Comparison of ENCODE assay signal across 17 cellular contexts in genomic region chr13:24493356-24493755, GRCh38. TPM values are rescaled to one million over a fixed set of nuclear protein-coding genes. Genes with fewer than 3 reads are reported as not detected.
DNase-seq lines count a peak whose midpoint lies in the region; ATAC-seq and TF ChIP-seq lines count a peak whose summit lies in the region.
"Had no signal": no experiment of that assay in that cellular context is flagged by ENCODE, and none has a peak within 500 bp of the region (broad histone marks: within the 10 kb centered on the region; RNA-seq: fewer than 3 reads in every experiment).

No MANE protein-coding gene starts in this region.

- no peak overlapping the region for H2AFZ ChIP-seq in mesenchymal stem cell (ENCODE audit: low read depth, low read length)

- no peak for TF ChIP-seq POLR2A in body of pancreas (IDR thresholded peaks at IDR 0.05)

- H3K23ac ChIP-seq in mesenchymal stem cell (ENCODE audit: low read length in 2 of 2): no peak overlapping the region

- H3K27me3 ChIP-seq in mesenchymal stem cell (ENCODE audit: control insufficient read depth in 1 of 2, insufficient read depth in 1 of 2, low read length in 2 of 2) (no peaks in the 10 kb centered on the region), body of pancreas (no peaks in the 10 kb centered on the region)
- H3K27me3 ChIP-seq: BLaER1 had no signal

- 73% methylated on average over 6 of the region's 6 CpGs for WGBS in mesenchymal stem cell
- 92% methylated on average over 6 of the region's 6 CpGs for WGBS in body of pancreas, 2 donors

- H2AK5ac ChIP-seq in mesenchymal stem cell (ENCODE audit: low read length, severe bottlenecking): no peak overlapping the region

- no peak overlapping the region for H3K4me2 ChIP-seq in mesenchymal stem cell (ENCODE audit: low read length, poor library complexity, severe bottlenecking)
- H3K4me2 ChIP-seq: A549, BLaER1 had no signal

- H2BK120ac ChIP-seq in mesenchymal stem cell (ENCODE audit: low read depth, low read length): no peak overlapping the region

- H3K9ac ChIP-seq in mesenchymal stem cell (ENCODE audit: low read length): no peak overlapping the region
- H3K9ac ChIP-seq: BLaER1 had no signal

- H3K9me3 ChIP-seq in mesenchymal stem cell (ENCODE audit: control insufficient read depth, low read length) (no peaks in the 10 kb centered on the region), body of pancreas (no peaks in the 10 kb centered on the region)
- H3K9me3 ChIP-seq: A549, BLaER1, Caco-2, HAP-1 had no signal

- H4K91ac ChIP-seq in mesenchymal stem cell (ENCODE audit: low read length): no peak overlapping the region

- H2BK5ac ChIP-seq in mesenchymal stem cell (ENCODE audit: low read depth, low read length, poor library complexity, severe bottlenecking): no peak overlapping the region

- peak overlapping the region; percentile 42 for H3K27ac ChIP-seq in mesenchymal stem cell (ENCODE audit: low read length, poor library complexity, severe bottlenecking)
- no peak overlapping the region for H3K27ac ChIP-seq in body of pancreas
- H3K27ac ChIP-seq: A549, BLaER1 had no signal

- DNase-seq in AG10803 (ENCODE audit: low read depth) (peak; percentile 25), amniotic epithelial cell (ENCODE audit: low read depth) (peak; percentile 24), fibroblast of mammary gland (ENCODE audit: low read depth) (peak; percentile 18), mesenchymal stem cell (no peak), Right ventricle myocardium inferior (ENCODE audit: missing footprints) (no peak), midbrain (lab: John Stamatoyannopoulos, UW) (no peak), SKM-1 (lab: John Stamatoyannopoulos, UW; ENCODE audit: unreplicated experiment) (no peak), body of pancreas (no peak)
- DNase-seq: AML-193; Caco-2; CD8-positive, alpha-beta memory T cell; DMS53; GF-D8; HFFc6 had no signal

- H2BK15ac ChIP-seq in mesenchymal stem cell (ENCODE audit: low read depth, poor library complexity, severe bottlenecking): no peak overlapping the region

- H3K4me1 ChIP-seq in mesenchymal stem cell (ENCODE audit: control insufficient read depth, insufficient read depth, low read depth, low read length) (peaks cover 4% of the 10 kb centered on the region), body of pancreas (no peaks in the 10 kb centered on the region)
- H3K4me1 ChIP-seq: A549, BLaER1, Caco-2, HAP-1 had no signal

- no peak for ATAC-seq in Right ventricle myocardium inferior
- ATAC-seq in body of pancreas: no peak
- ATAC-seq: A549 had no signal

- no peak overlapping the region for H3K14ac ChIP-seq in mesenchymal stem cell (ENCODE audit: low read length in 2 of 2)

- no peak overlapping the region for H3K4me3 ChIP-seq in AG10803 (ENCODE audit: low read length)
- no peak overlapping the region for H3K4me3 ChIP-seq in fibroblast of mammary gland (ENCODE audit: control insufficient read depth, low read depth, low read length)
- H3K4me3 ChIP-seq in mesenchymal stem cell (ENCODE audit: insufficient read depth in 1 of 2, low read depth in 1 of 2, low read length in 2 of 2): no peak overlapping the region
- H3K4me3 ChIP-seq in body of pancreas: no peak overlapping the region
- H3K4me3 ChIP-seq: A549, BLaER1, HAP-1 had no signal

- no peak for TF ChIP-seq CTCF in AG10803 (conservative IDR thresholded peaks at IDR 0.05; ENCODE audit: low read length)
- TF ChIP-seq CTCF in fibroblast of mammary gland (conservative IDR thresholded peaks at IDR 0.05; ENCODE audit: control insufficient read depth, insufficient read depth, low read depth, low read length): no peak
- no peak for TF ChIP-seq CTCF in body of pancreas (IDR thresholded peaks at IDR 0.05)

- H2BK12ac ChIP-seq in mesenchymal stem cell (ENCODE audit: low read length in 2 of 2): no peak overlapping the region

- no peak overlapping the region for H3K4ac ChIP-seq in mesenchymal stem cell (ENCODE audit: low read depth in 1 of 2, low read length in 2 of 2)

- H3K79me1 ChIP-seq in mesenchymal stem cell (replicated peaks; ENCODE audit: low read length, poor library complexity, severe bottlenecking): peaks cover 28% of the 10 kb centered on the region

- no peak overlapping the region for H4K8ac ChIP-seq in mesenchymal stem cell (ENCODE audit: low read length)

- H3K18ac ChIP-seq in mesenchymal stem cell (ENCODE audit: low read depth in 1 of 2, low read length in 2 of 2): no peak overlapping the region

- intact Hi-C loops in Right ventricle myocardium inferior (cut with DNase I) (no loop called here), body of pancreas (cut with DNase I) (no loop called here)

- H3K36me3 ChIP-seq in mesenchymal stem cell (ENCODE audit: control insufficient read depth in 1 of 2, insufficient read depth in 2 of 2, low read depth in 1 of 2, low read length in 2 of 2): peaks cover 40 to 97% of the 10 kb centered on the region in 2 experiments
- H3K36me3 ChIP-seq in body of pancreas (replicated peaks in 1 of 2; ENCODE audit: insufficient read depth in 1 of 2, low read depth in 2 of 2): peaks cover 16 to 48% of the 10 kb centered on the region in 2 donors

RNA-seq across cellular contexts. Expression of gene PARP4, which starts 19.2 kb away (rescaled TPM):
- 35.2 TPM for polyA plus RNA-seq in mesenchymal stem cell (2013, experiment 1 of 2)
- 34.7 TPM for polyA plus RNA-seq in mesenchymal stem cell (2013, experiment 2 of 2)
- total RNA-seq in Right ventricle myocardium inferior: 26.0 TPM
- total RNA-seq in body of pancreas: 10 to 100 TPM; 30.0 to 32.7 TPM

Comparison
In these comparisons a context has a peak if more than half of its experiments do, and no peak if none do; other contexts are left out.
1. DNase-seq: peak in AG10803 (single experiment), amniotic epithelial cell (single experiment) and fibroblast of mammary gland (single experiment); none in mesenchymal stem cell (single experiment), Right ventricle myocardium inferior (single experiment), midbrain (single experiment), SKM-1 (single experiment) and body of pancreas (0 of 4).